ENCODE assay signal across 19 cellular contexts in genomic region chr15:52680756-52681155, GRCh38. TPM values are rescaled to one million over a fixed set of nuclear protein-coding genes. Genes with fewer than 3 reads are reported as not detected.
A peak's percentile ranks its signal among the peaks of the same experiment; 100 is the strongest.
DNase-seq lines count a peak whose midpoint lies in the region; ATAC-seq, FAIRE-seq and TF ChIP-seq lines count a peak whose summit lies in the region.
"Had no signal": no experiment of that assay in that cellular context is flagged by ENCODE, and none has a peak within 500 bp of the region (broad histone marks: within the 10 kb centered on the region; RNA-seq: fewer than 3 reads in every experiment).

No MANE protein-coding gene starts in this region.

- H3K36me3 ChIP-seq in BLaER1: peaks cover under 1% of the 10 kb centered on the region; the same call in 1 of the 2 replicates
- peaks cover 15% of the 10 kb centered on the region for H3K36me3 ChIP-seq in adipocyte (ENCODE audit: control insufficient read depth, insufficient read depth, low read length, severe bottlenecking)
- peaks cover 7% of the 10 kb centered on the region for H3K36me3 ChIP-seq in osteoblast (ENCODE audit: insufficient read depth, low read length)
- H3K36me3 ChIP-seq: breast epithelium had no signal

- no peak overlapping the region for H2AFZ ChIP-seq in osteoblast (ENCODE audit: low read length)

- H3K4me1 Mint-ChIP-seq in neural crest cell: peaks cover 20% of the 10 kb centered on the region
- peaks cover 44 to 59% (median 57%) of the 10 kb centered on the region in 3 donors for H3K4me1 Mint-ChIP-seq in T-cell
- peaks cover 34% of the 10 kb centered on the region for H3K4me1 Mint-ChIP-seq in activated CD8-positive, alpha-beta T cell treated with anti-CD3 and anti-CD28 coated beads for 36 hours (ENCODE audit: low read depth)

- POLR2A ChIA-PET in T-cell (lab: Charles Lee): no interaction called here
- POLR2A ChIA-PET in activated CD8-positive, alpha-beta T cell treated with anti-CD3 and anti-CD28 coated beads for 36 hours (lab: Charles Lee): no interaction called here

- no peak overlapping the region for H3K4me3 ChIP-seq in BLaER1
- H3K4me3 ChIP-seq in adipocyte (ENCODE audit: low read length): no peak overlapping the region
- H3K4me3 ChIP-seq in osteoblast (ENCODE audit: insufficient read depth, low read length): no peak overlapping the region

- H3K27me3 ChIP-seq in BLaER1: no peaks in the 10 kb centered on the region
- no peaks in the 10 kb centered on the region for H3K27me3 ChIP-seq in adipocyte (replicated peaks; ENCODE audit: control insufficient read depth, insufficient read depth, low read length)
- H3K27me3 ChIP-seq in osteoblast (ENCODE audit: insufficient read depth, low read length): peaks cover 16% of the 10 kb centered on the region
- H3K27me3 ChIP-seq: breast epithelium, Peyer's patch had no signal

- H3K4me3 Mint-ChIP-seq in neural crest cell (peak overlapping the region; percentile 99), T-cell (no peak overlapping the region)
- H3K4me3 Mint-ChIP-seq in activated CD8-positive, alpha-beta T cell treated with anti-CD3 and anti-CD28 coated beads for 36 hours: no peak overlapping the region

- peak; percentile 93 for FAIRE-seq in GM19239 (lab: Jason Lieb, UNC)

- peaks cover 11% of the 10 kb centered on the region for H4K20me1 ChIP-seq in BLaER1
- no peaks in the 10 kb centered on the region for H4K20me1 ChIP-seq in osteoblast (ENCODE audit: insufficient read depth, low read length)

- H3K4me1 ChIP-seq in BLaER1 (peaks cover 67% of the 10 kb centered on the region), adipocyte (ENCODE audit: control insufficient read depth, insufficient read depth, low read length) (peaks cover 29% of the 10 kb centered on the region), osteoblast (ENCODE audit: insufficient read depth, low read length) (peaks cover 17% of the 10 kb centered on the region)

- H3K9me3 Mint-ChIP-seq in neural crest cell (no peaks in the 10 kb centered on the region), T-cell (no peaks in the 10 kb centered on the region)
- H3K9me3 Mint-ChIP-seq in activated CD8-positive, alpha-beta T cell treated with anti-CD3 and anti-CD28 coated beads for 36 hours: no peaks in the 10 kb centered on the region
- H3K9me3 Mint-ChIP-seq: activated naive CD4-positive, alpha-beta T cell treated with anti-CD3 and anti-CD28 coated beads, Interleukin-2, amount 50 U/mL, for 72 hours; HFFc6 had no signal

- ATAC-seq in T-cell (replicated peaks in 1 of 4): no peak
- no peak for ATAC-seq in activated CD8-positive, alpha-beta T cell treated with anti-CD3 and anti-CD28 coated beads for 36 hours
- ATAC-seq: activated naive CD4-positive, alpha-beta T cell treated with anti-CD3 and anti-CD28 coated beads, Interleukin-2, amount 50 U/mL, for 72 hours; sciatic nerve had no signal

- CTCF ChIA-PET in T-cell (lab: Charles Lee): no interaction called here
- CTCF ChIA-PET in activated CD8-positive, alpha-beta T cell treated with anti-CD3 and anti-CD28 coated beads for 36 hours (lab: Charles Lee): no interaction called here

- H3K36me3 Mint-ChIP-seq in neural crest cell (ENCODE audit: low read depth): no peaks in the 10 kb centered on the region
- H3K36me3 Mint-ChIP-seq in T-cell: peaks cover 9% of the 10 kb centered on the region
- peaks cover 4% of the 10 kb centered on the region for H3K36me3 Mint-ChIP-seq in activated CD8-positive, alpha-beta T cell treated with anti-CD3 and anti-CD28 coated beads for 36 hours (ENCODE audit: low read depth)

- H3K4me2 ChIP-seq in BLaER1: peak overlapping the region; percentile 85
- no peak overlapping the region for H3K4me2 ChIP-seq in osteoblast (ENCODE audit: insufficient read depth, low read length)

- H3K27ac Mint-ChIP-seq in neural crest cell (ENCODE audit: unreplicated experiment) (no peak overlapping the region), T-cell (peak overlapping the region in 1 of 2 donors; percentile 44)
- no peak overlapping the region for H3K27ac Mint-ChIP-seq in activated CD8-positive, alpha-beta T cell treated with anti-CD3 and anti-CD28 coated beads for 36 hours
- H3K27ac Mint-ChIP-seq: activated naive CD4-positive, alpha-beta T cell treated with anti-CD3 and anti-CD28 coated beads, Interleukin-2, amount 50 U/mL, for 72 hours had no signal

- H3K27ac ChIP-seq in BLaER1: peak overlapping the region; percentile 71; the same call in 1 of the 2 replicates
- H3K27ac ChIP-seq in osteoblast (ENCODE audit: low read depth, low read length): no peak overlapping the region

- TF ChIP-seq CTCF in neural crest cell (conservative IDR thresholded peaks at IDR 0.05) (no peak), osteoblast (IDR thresholded peaks at IDR 0.05; ENCODE audit: extremely low read depth, low read depth, low read length) (no peak)
- no peak for TF ChIP-seq CTCF in activated CD8-positive, alpha-beta T cell treated with anti-CD3 and anti-CD28 coated beads for 36 hours (IDR thresholded peaks at IDR 0.05)

- H3K27me3 Mint-ChIP-seq in neural crest cell (ENCODE audit: low read depth): peaks cover 32% of the 10 kb centered on the region
- H3K27me3 Mint-ChIP-seq in T-cell: no peaks in the 10 kb centered on the region
- H3K27me3 Mint-ChIP-seq in activated CD8-positive, alpha-beta T cell treated with anti-CD3 and anti-CD28 coated beads for 36 hours: no peaks in the 10 kb centered on the region

- H3K9me3 ChIP-seq in BLaER1 (no peaks in the 10 kb centered on the region), adipocyte (ENCODE audit: control insufficient read depth, low read length) (no peaks in the 10 kb centered on the region), osteoblast (ENCODE audit: low read depth, low read length) (no peaks in the 10 kb centered on the region)
- H3K9me3 ChIP-seq: breast epithelium, neutrophil, Peyer's patch had no signal

- intact Hi-C loops in activated CD8-positive, alpha-beta T cell treated with anti-CD3 and anti-CD28 coated beads for 36 hours (cut with micrococcal nuclease): loop anchor here (5.0 to 10.0 kb wide), 2 partner anchors 116 to 348 kb away; partner anchors contain the start of gene ARPP19

- peaks cover 25% of the 10 kb centered on the region for H3K79me2 ChIP-seq in osteoblast (ENCODE audit: insufficient read depth, low read length)

- DNase-seq in GM19239 (ENCODE audit: insufficient read length, low spot score): no peak
- no peak for DNase-seq in adipocyte (ENCODE audit: low read depth)
- no peak for DNase-seq in neural crest cell (ENCODE audit: low read depth, low spot score)
- no peak for DNase-seq in T-cell
- DNase-seq in stimulated activated CD4-positive, alpha-beta T cell treated with anti-CD3 and anti-CD28 coated beads, Interleukin-1b, Interleukin-23, amount 100 ng/mL, for 48 hours: no peak
- DNase-seq in activated CD8-positive, alpha-beta T cell treated with anti-CD3 and anti-CD28 coated beads for 36 hours: no peak
- DNase-seq in osteoblast (ENCODE audit: insufficient read length, low spot score, missing footprints): no peak
- DNase-seq: activated T-cell treated with anti-CD3 and anti-CD28 coated beads, Interleukin-2, amount 50 U/mL, for 48 hours; Calu3; HFFc6; mammary epithelial cell; NCI-H526; Peyer's patch; stimulated activated CD4-positive, alpha-beta T cell treated with anti-CD3 and anti-CD28 coated beads, Interleukin-2, amount 100 ng/mL, for 48 hours had no signal

- no peak overlapping the region for H3K9ac ChIP-seq in BLaER1
- peak overlapping the region; percentile 98 for H3K9ac ChIP-seq in adipocyte (ENCODE audit: low read length)

RNA-seq across cellular contexts. Expression of gene ATOSA, which starts 1.6 kb away (rescaled TPM):
- total RNA-seq in neural crest cell (14.9 and 15.8 TPM in 2 replicates), T-cell (100 to 1,000 TPM in 2 of 5 donors, 10 to 100 TPM in 3; 88.2 to 121 (median 96.1) TPM), osteoblast (34.4 and 47.4 TPM in 2 replicates)
- 10 to 100 TPM; 13.1 TPM for total RNA-seq in activated CD8-positive, alpha-beta T cell treated with anti-CD3 and anti-CD28 coated beads for 36 hours
